36 cellular contexts compared by ENCODE assay signal in genomic region chr13:66106246-66106645, GRCh38.
"Had no signal": no experiment of that assay in that cellular context is flagged by ENCODE, and none has a peak within 500 bp of the region (broad histone marks: within the 10 kb centered on the region; RNA-seq: fewer than 3 reads in every experiment).

No MANE protein-coding gene starts in this region.

- H3K36me3 Mint-ChIP-seq: activated CD4-positive, alpha-beta memory T cell treated with anti-CD3 and anti-CD28 coated beads for 36 hours; activated naive CD4-positive, alpha-beta T cell treated with anti-CD3 and anti-CD28 coated beads, Interleukin-2, amount 50 U/mL, for 72 hours; activated naive CD8-positive, alpha-beta T cell treated with anti-CD3 and anti-CD28 coated beads for 36 hours had no signal

- H3K9me3 Mint-ChIP-seq: activated B cell treated with CpG ODN at 0.5 μM for 24 hours; activated CD4-positive, alpha-beta T cell treated with anti-CD3 and anti-CD28 coated beads, Interleukin-2, amount 10 ng/mL, durations not matched to agents 24 days and 14 days; activated CD8-positive, alpha-beta T cell treated with anti-CD3 and anti-CD28 coated beads for 36 hours; activated naive CD8-positive, alpha-beta T cell treated with anti-CD3 and anti-CD28 coated beads for 36 hours; activated T-helper 1 cell treated with anti-CD3 and anti-CD28 coated beads, Interleukin-12 subunit alpha, Interleukin-12 subunit beta, Interleukin-2, Interleukin-4 antibody, amounts not matched to agents 30 ng/mL and 10 ng/mL and 1 ng/mL, durations not matched to agents 14 hours and 24 hours and 36 hours; T-helper 2 cell treated with Interferon-gamma antibody and Interleukin-4, amounts not matched to agents 5 μg/mL and 100 μg/mL, for 36 hours had no signal

- H3K4me1 Mint-ChIP-seq: activated B cell treated with CpG ODN at 0.5 μM for 24 hours; activated CD4-positive, alpha-beta T cell treated with anti-CD3 and anti-CD28 coated beads, Interleukin-2, amount 10 ng/mL, durations not matched to agents 24 days and 14 days; activated naive CD8-positive, alpha-beta T cell treated with anti-CD3 and anti-CD28 coated beads for 36 hours; activated T-helper 17 cell treated with anti-CD3 and anti-CD28 coated beads, Interleukin-2, amount 50 U/mL, for 72 hours had no signal

- H3K27me3 Mint-ChIP-seq: activated B cell treated with CpG ODN at 0.5 μM for 24 hours; activated CD4-positive, alpha-beta memory T cell treated with anti-CD3 and anti-CD28 coated beads for 36 hours; activated CD4-positive, alpha-beta T cell treated with anti-CD3 and anti-CD28 coated beads, Interleukin-2, amount 10 ng/mL, durations not matched to agents 24 days and 14 days; activated CD8-positive, alpha-beta T cell treated with anti-CD3 and anti-CD28 coated beads for 36 hours; activated naive CD8-positive, alpha-beta T cell treated with anti-CD3 and anti-CD28 coated beads for 36 hours; activated T-helper 17 cell treated with anti-CD3 and anti-CD28 coated beads, Interleukin-2, amount 50 U/mL, for 72 hours had no signal

- H3K27ac Mint-ChIP-seq: activated B cell treated with CpG ODN at 0.5 μM for 24 hours; activated CD4-positive, alpha-beta memory T cell treated with anti-CD3 and anti-CD28 coated beads for 36 hours; activated CD4-positive, alpha-beta T cell treated with anti-CD3 and anti-CD28 coated beads, Interleukin-2, amount 10 ng/mL, durations not matched to agents 24 days and 14 days; activated CD8-positive, alpha-beta T cell treated with anti-CD3 and anti-CD28 coated beads for 36 hours; activated naive CD4-positive, alpha-beta T cell treated with anti-CD3 and anti-CD28 coated beads for 36 hours; activated naive CD4-positive, alpha-beta T cell treated with anti-CD3 and anti-CD28 coated beads, Interleukin-2, amount 50 U/mL, for 72 hours; activated naive CD8-positive, alpha-beta T cell treated with anti-CD3 and anti-CD28 coated beads for 36 hours; activated T-cell treated with anti-CD3 and anti-CD28 coated beads, Interleukin-2, amount 50 U/mL, for 72 hours; activated T-helper 1 cell treated with anti-CD3 and anti-CD28 coated beads, Interleukin-12 subunit alpha, Interleukin-12 subunit beta, Interleukin-2, Interleukin-4 antibody, amounts not matched to agents 30 ng/mL and 10 ng/mL and 1 ng/mL, durations not matched to agents 14 hours and 24 hours and 36 hours; activated T-helper 17 cell treated with anti-CD3 and anti-CD28 coated beads, Interleukin-2, amount 50 U/mL, for 72 hours; T-helper 1 cell treated with Interleukin-12 subunit alpha and Interleukin-12 subunit beta and Interleukin-4 antibody, amounts not matched to agents 30 μg/mL and 1 μg/mL, for 36 hours; T-helper 2 cell treated with Interferon-gamma antibody and Interleukin-4, amounts not matched to agents 5 μg/mL and 100 μg/mL, for 36 hours had no signal

- H3K4me1 ChIP-seq: adrenal gland, body of pancreas, breast epithelium had no signal

- H3K27me3 ChIP-seq: adrenal gland, body of pancreas, brain microvascular endothelial cell, breast epithelium had no signal

- H3K36me3 ChIP-seq: adrenal gland, brain microvascular endothelial cell, breast epithelium had no signal

- ATAC-seq: activated CD8-positive, alpha-beta T cell treated with anti-CD3 and anti-CD28 coated beads for 36 hours; activated naive CD4-positive, alpha-beta T cell treated with anti-CD3 and anti-CD28 coated beads, Interleukin-2, amount 50 U/mL, for 72 hours; activated T-cell treated with anti-CD3 and anti-CD28 coated beads, Interleukin-2, amount 50 U/mL, for 4 hours; activated T-cell treated with anti-CD3 and anti-CD28 coated beads, Interleukin-2, amount 50 U/mL, for 72 hours; activated T-helper 17 cell treated with anti-CD3 and anti-CD28 coated beads, Interleukin-2, amount 50 U/mL, for 72 hours; body of pancreas had no signal

- H3K9me3 ChIP-seq: adrenal gland, body of pancreas, breast epithelium had no signal

- DNase-seq: activated B cell treated with CpG ODN at 0.5 μM for 24 hours; activated CD4-positive, alpha-beta memory T cell treated with anti-CD3 and anti-CD28 coated beads for 36 hours; activated CD4-positive, alpha-beta T cell treated with anti-CD3 and anti-CD28 coated beads for 4 hours; activated CD4-positive, alpha-beta T cell treated with anti-CD3 and anti-CD28 coated beads, Interleukin-2, amount 10 ng/mL, durations not matched to agents 24 days and 14 days; activated CD4-positive, alpha-beta T cell treated with anti-CD3 and anti-CD28 coated beads, Interleukin-2, amount 50 U/mL, for 1 hour; activated CD4-positive, alpha-beta T cell treated with anti-CD3 and anti-CD28 coated beads, Interleukin-2, amount 50 U/mL, for 4 hours; activated CD4-positive, CD25-positive, alpha-beta regulatory T cell treated with anti-CD3 and anti-CD28 coated beads, Interleukin-2, amount 50 U/mL, for 72 hours; activated CD8-positive, alpha-beta memory T cell treated with anti-CD3 and anti-CD28 coated beads, Interleukin-2, amount 50 U/mL, for 4 hours; activated CD8-positive, alpha-beta T cell treated with anti-CD3 and anti-CD28 coated beads for 36 hours; activated effector memory CD4-positive, alpha-beta T cell treated with anti-CD3 and anti-CD28 coated beads, Interleukin-2, amount 50 U/mL, for 16 hours; activated gamma-delta T cell treated with Interleukin-2 at 50 U/mL for 16 hours; activated naive CD4-positive, alpha-beta T cell; activated naive CD4-positive, alpha-beta T cell treated with anti-CD3 and anti-CD28 coated beads for 36 hours; activated naive CD4-positive, alpha-beta T cell treated with anti-CD3 and anti-CD28 coated beads, Interleukin-2, amount 50 U/mL, for 16 hours; activated naive CD8-positive, alpha-beta T cell treated with anti-CD3 and anti-CD28 coated beads for 36 hours; activated T-cell treated with anti-CD3 and anti-CD28 coated beads for 4 hours; activated T-cell treated with anti-CD3 and anti-CD28 coated beads, Interleukin-2, amount 50 U/mL, for 1 hour; activated T-cell treated with anti-CD3 and anti-CD28 coated beads, Interleukin-2, amount 50 U/mL, for 4 hours; activated T-cell treated with anti-CD3 and anti-CD28 coated beads, Interleukin-2, amount 50 U/mL, for 72 hours; adrenal gland; amniotic stem cell; aorta; body of pancreas; brain microvascular endothelial cell; central memory CD4-positive, alpha-beta T cell; T-helper 2 cell; T-helper 9 cell had no signal

- H3K4me3 Mint-ChIP-seq: activated B cell treated with CpG ODN at 0.5 μM for 24 hours; activated CD4-positive, alpha-beta memory T cell treated with anti-CD3 and anti-CD28 coated beads for 36 hours; activated CD4-positive, alpha-beta T cell treated with anti-CD3 and anti-CD28 coated beads, Interleukin-2, amount 10 ng/mL, durations not matched to agents 24 days and 14 days; activated CD8-positive, alpha-beta T cell treated with anti-CD3 and anti-CD28 coated beads for 36 hours; activated naive CD4-positive, alpha-beta T cell treated with anti-CD3 and anti-CD28 coated beads for 36 hours; activated naive CD8-positive, alpha-beta T cell treated with anti-CD3 and anti-CD28 coated beads for 36 hours; activated T-cell treated with anti-CD3 and anti-CD28 coated beads, Interleukin-2, amount 50 U/mL, for 4 hours; activated T-cell treated with anti-CD3 and anti-CD28 coated beads, Interleukin-2, amount 50 U/mL, for 72 hours; activated T-helper 1 cell treated with anti-CD3 and anti-CD28 coated beads, Interleukin-12 subunit alpha, Interleukin-12 subunit beta, Interleukin-2, Interleukin-4 antibody, amounts not matched to agents 30 ng/mL and 10 ng/mL and 1 ng/mL, durations not matched to agents 14 hours and 24 hours and 36 hours; activated T-helper 17 cell treated with anti-CD3 and anti-CD28 coated beads, Interleukin-2, amount 50 U/mL, for 72 hours; T-helper 1 cell treated with Interleukin-12 subunit alpha and Interleukin-12 subunit beta and Interleukin-4 antibody, amounts not matched to agents 30 μg/mL and 1 μg/mL, for 36 hours; T-helper 2 cell treated with Interferon-gamma antibody and Interleukin-4, amounts not matched to agents 5 μg/mL and 100 μg/mL, for 36 hours had no signal

- FAIRE-seq: astrocyte, TTC549 had no signal

- H3K27ac ChIP-seq: adrenal gland, body of pancreas, brain microvascular endothelial cell, breast epithelium, VCaP had no signal

- H3K4me3 ChIP-seq: adrenal gland, body of pancreas, breast epithelium had no signal
